23 cellular contexts compared by ENCODE assay signal in genomic region chr10:120516426-120516825, GRCh38. TPM values are rescaled to one million over a fixed set of nuclear protein-coding genes. Genes with fewer than 3 reads are reported as not detected.
"Had no signal": no experiment of that assay in that cellular context is flagged by ENCODE, and none has a peak within 500 bp of the region (broad histone marks: within the 10 kb centered on the region; RNA-seq: fewer than 3 reads in every experiment).

No MANE protein-coding gene starts in this region.

- H3K4me3 ChIP-seq: heart right ventricle, hepatocyte, left ventricle myocardium inferior, lung, mucosa of descending colon, pancreas, psoas muscle, right lobe of liver, skin epidermis, tibial nerve, uterus had no signal

- H3K27me3 ChIP-seq: hepatocyte, pancreas, right lobe of liver, tibial nerve, uterus had no signal

- H3K4me1 ChIP-seq: heart right ventricle, left ventricle myocardium inferior, pancreas, psoas muscle, right lobe of liver, tibial nerve, uterus had no signal

- H3K4me2 ChIP-seq: hepatocyte had no signal

- H2AFZ ChIP-seq: hepatocyte had no signal

- DNase-seq: heart right ventricle; islet precursor cell; left ventricle myocardium inferior; midbrain; mucosa of descending colon; naive thymus-derived CD4-positive, alpha-beta T cell; nucleus accumbens; pancreas; posterior cingulate gyrus; psoas muscle; right lobe of liver; stimulated activated CD4-positive, alpha-beta T cell treated with anti-CD3 and anti-CD28 coated beads, Interleukin-4, amount 100 ng/mL, for 24 hours; stimulated activated naive CD4-positive, alpha-beta T cell treated with Interleukin-2 at 50 U/mL for 16 hours; stimulated activated naive CD8-positive, alpha-beta T cell treated with anti-CD3 and anti-CD28 coated beads, Interleukin-15, amount 100 ng/mL, for 72 hours; substantia nigra; uterus had no signal

- H3K36me3 ChIP-seq: heart right ventricle, left ventricle myocardium inferior, pancreas, right lobe of liver, tibial nerve, uterus had no signal

- H3K9me3 ChIP-seq: heart right ventricle, mucosa of descending colon, pancreas, psoas muscle, right lobe of liver, tibial nerve, uterus had no signal

- H3K27ac ChIP-seq: heart right ventricle, hepatocyte, left ventricle myocardium inferior, pancreas, psoas muscle, right lobe of liver, skin epidermis, tibial nerve, uterus had no signal

- H3K79me2 ChIP-seq: hepatocyte had no signal

RNA-seq across cellular contexts. Expression of gene PLPP4, which starts 59.4 kb away (rescaled TPM):
- total RNA-seq: heart right ventricle; left ventricle myocardium inferior; mesenteric fat pad; naive thymus-derived CD4-positive, alpha-beta T cell; natural killer cell treated with Interleukin-12 subunit alpha and Interleukin-12 subunit beta and Interleukin-15 and Interleukin-18, amount 100 ng/mL, for 72 hours; psoas muscle; tibial nerve; ureter had no signal
- polyA plus RNA-seq: heart right ventricle; naive thymus-derived CD4-positive, alpha-beta T cell; psoas muscle had no signal
